In the genomic region with DNA sequence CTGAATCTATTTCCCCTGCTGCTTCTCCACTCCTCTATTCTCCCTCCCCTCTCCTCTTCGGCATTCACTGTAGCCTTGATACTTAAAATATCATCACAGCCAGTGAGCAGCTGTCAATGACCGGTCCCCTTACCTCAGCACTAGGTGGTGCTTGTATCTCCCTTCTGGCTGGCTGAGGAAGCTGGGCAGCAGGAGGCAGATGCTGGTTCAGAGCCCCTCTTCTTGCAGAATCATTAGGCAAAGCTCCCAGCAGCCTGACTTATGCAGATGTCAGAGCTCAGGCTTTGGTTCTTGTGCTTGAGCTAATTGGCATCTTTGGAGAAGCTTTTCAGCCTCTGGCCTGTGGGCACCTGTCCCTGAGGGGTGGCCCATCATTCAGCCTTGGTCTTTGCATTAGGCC, we compare ENCODE assay signal across 1 cellular context.
TF ChIP-seq lines count a peak whose summit lies in the region.

No MANE protein-coding gene starts in this region.

TF ChIP-seq in GM12878, 131 proteins besides CTCF, POLR2A, EP300 and RAD21:
- no peak for TF ChIP-seq NBN (IDR thresholded peaks at IDR 0.05)
- TF ChIP-seq NR2F1 (conservative IDR thresholded peaks at IDR 0.05) = no peak
- no peak for TF ChIP-seq EED (IDR thresholded peaks at IDR 0.05; ENCODE audit: low read depth)
- no peak for TF ChIP-seq MEF2A (IDR thresholded peaks at IDR 0.05; ENCODE audit: insufficient read depth, low read depth, low read length)
- no peak for TF ChIP-seq WRNIP1 (IDR thresholded peaks at IDR 0.05; ENCODE audit: borderline replicate concordance, low read depth, low read length)
- no peak for TF ChIP-seq ZNF217 (IDR thresholded peaks at IDR 0.05)
- no peak for TF ChIP-seq CBFB (IDR thresholded peaks at IDR 0.05; ENCODE audit: low read depth)
- TF ChIP-seq RFX5 (IDR thresholded peaks at IDR 0.05; ENCODE audit: low read depth, low read length) = no peak
- TF ChIP-seq, protein P1, sequence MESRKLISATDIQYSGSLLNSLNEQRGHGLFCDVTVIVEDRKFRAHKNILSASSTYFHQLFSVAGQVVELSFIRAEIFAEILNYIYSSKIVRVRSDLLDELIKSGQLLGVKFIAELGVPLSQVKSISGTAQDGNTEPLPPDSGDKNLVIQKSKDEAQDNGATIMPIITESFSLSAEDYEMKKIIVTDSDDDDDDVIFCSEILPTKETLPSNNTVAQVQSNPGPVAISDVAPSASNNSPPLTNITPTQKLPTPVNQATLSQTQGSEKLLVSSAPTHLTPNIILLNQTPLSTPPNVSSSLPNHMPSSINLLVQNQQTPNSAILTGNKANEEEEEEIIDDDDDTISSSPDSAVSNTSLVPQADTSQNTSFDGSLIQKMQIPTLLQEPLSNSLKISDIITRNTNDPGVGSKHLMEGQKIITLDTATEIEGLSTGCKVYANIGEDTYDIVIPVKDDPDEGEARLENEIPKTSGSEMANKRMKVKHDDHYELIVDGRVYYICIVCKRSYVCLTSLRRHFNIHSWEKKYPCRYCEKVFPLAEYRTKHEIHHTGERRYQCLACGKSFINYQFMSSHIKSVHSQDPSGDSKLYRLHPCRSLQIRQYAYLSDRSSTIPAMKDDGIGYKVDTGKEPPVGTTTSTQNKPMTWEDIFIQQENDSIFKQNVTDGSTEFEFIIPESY (IDR thresholded peaks at IDR 0.05) = no peak
